Comparison of ENCODE assay signal across 10 cellular contexts in the genomic region with DNA sequence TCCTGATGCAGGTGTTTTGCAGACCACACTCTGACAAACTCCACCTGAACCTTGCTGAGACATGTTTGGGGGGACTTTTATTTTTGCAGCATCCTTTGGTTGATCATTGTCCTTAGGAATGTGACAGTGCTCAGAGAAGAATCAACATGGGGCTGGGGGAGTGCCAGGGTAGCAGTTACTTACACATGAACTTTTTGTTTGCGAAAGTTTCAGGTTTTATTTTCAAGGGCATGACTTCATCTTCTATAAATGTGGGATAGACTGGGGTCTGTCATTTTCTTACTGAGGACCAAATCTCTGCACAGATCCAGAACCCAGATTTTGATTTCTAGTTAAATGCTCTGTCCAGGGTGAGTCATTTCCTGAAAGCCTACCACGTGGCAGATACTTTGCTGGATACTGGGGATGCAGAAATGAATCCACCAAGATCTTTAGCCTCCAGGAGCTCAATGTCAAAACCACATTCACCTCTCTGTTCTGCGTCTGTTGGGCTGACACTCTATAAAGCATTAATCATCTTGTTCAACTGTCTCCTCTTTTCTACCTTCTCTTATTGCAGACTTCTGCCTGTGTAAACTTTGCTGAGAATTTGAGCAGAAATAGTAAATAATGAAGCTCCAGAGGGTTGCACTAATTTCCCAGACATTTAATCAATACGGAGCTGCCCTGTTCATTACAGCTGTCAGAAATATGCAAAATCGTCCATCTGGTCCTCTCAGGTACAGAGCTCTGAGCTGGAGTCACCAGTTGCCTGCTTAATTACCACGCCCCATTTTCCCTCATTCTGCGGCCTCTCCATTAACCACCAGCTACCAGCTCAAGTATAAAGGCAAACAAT.
DNase-seq lines count a peak whose midpoint lies in the region; ATAC-seq and TF ChIP-seq lines count a peak whose summit lies in the region.
"Had no signal": no experiment of that assay in that cellular context is flagged by ENCODE, and none has a peak within 500 bp of the region (broad histone marks: within the 10 kb centered on the region; RNA-seq: fewer than 3 reads in every experiment).

No MANE protein-coding gene starts in this region.

- H3K36me3 Mint-ChIP-seq in chondrocyte (ENCODE audit: low read depth), result no peaks in the 10 kb centered on the region
- H3K36me3 Mint-ChIP-seq in activated CD4-positive, alpha-beta T cell treated with anti-CD3 and anti-CD28 coated beads for 36 hours (ENCODE audit: low read depth), result no peaks in the 10 kb centered on the region
- H3K36me3 Mint-ChIP-seq: natural killer cell treated with Interleukin-12 subunit alpha and Interleukin-12 subunit beta and Interleukin-15 and Interleukin-18, amount 100 ng/mL, for 72 hours had no signal

- POLR2A ChIA-PET in activated CD4-positive, alpha-beta T cell treated with anti-CD3 and anti-CD28 coated beads for 36 hours (lab: Charles Lee), result no interaction called here

- H3K4me1 Mint-ChIP-seq in chondrocyte (ENCODE audit: low read depth), result peaks cover 16% of the 10 kb centered on the region
- H3K4me1 Mint-ChIP-seq in activated CD4-positive, alpha-beta T cell treated with anti-CD3 and anti-CD28 coated beads for 36 hours, result no peaks in the 10 kb centered on the region

- intact Hi-C loops in activated CD4-positive, alpha-beta T cell treated with anti-CD3 and anti-CD28 coated beads for 36 hours (cut with DNase I, micrococcal nuclease), result no loop called here

- peak overlapping the region; percentile 33 for H3K27ac Mint-ChIP-seq in chondrocyte (ENCODE audit: unreplicated experiment)
- no peak overlapping the region for H3K27ac Mint-ChIP-seq in activated CD4-positive, alpha-beta T cell treated with anti-CD3 and anti-CD28 coated beads for 36 hours
- H3K27ac Mint-ChIP-seq: natural killer cell treated with Interleukin-12 subunit alpha and Interleukin-12 subunit beta and Interleukin-15 and Interleukin-18, amount 100 ng/mL, for 72 hours had no signal

- no peaks in the 10 kb centered on the region for H3K27me3 Mint-ChIP-seq in chondrocyte (ENCODE audit: low read depth)
- peaks cover 6% of the 10 kb centered on the region for H3K27me3 Mint-ChIP-seq in activated CD4-positive, alpha-beta T cell treated with anti-CD3 and anti-CD28 coated beads for 36 hours

- DNase-seq in ELR (ENCODE audit: low read depth) (peak; percentile 50), NCI-H345 (lab: John Stamatoyannopoulos, UW) (peak; percentile 41), chondrocyte (ENCODE audit: low spot score) (no peak), myocyte (ENCODE audit: low read depth) (peak; percentile 24)
- no peak for DNase-seq in stimulated activated CD8-positive, alpha-beta memory T cell treated with anti-CD3 and anti-CD28 coated beads, Interleukin-4, amount 100 ng/mL, for 48 hours
- DNase-seq in activated CD4-positive, alpha-beta T cell treated with anti-CD3 and anti-CD28 coated beads for 36 hours, result no peak
- DNase-seq: stimulated activated CD4-positive, alpha-beta T cell treated with anti-CD3 and anti-CD28 coated beads, Interleukin-4, amount 100 ng/mL, for 24 hours had no signal

- H3K9me3 Mint-ChIP-seq in chondrocyte (ENCODE audit: low read depth), result no peaks in the 10 kb centered on the region
- H3K9me3 Mint-ChIP-seq in activated CD4-positive, alpha-beta T cell treated with anti-CD3 and anti-CD28 coated beads for 36 hours (ENCODE audit: low read depth), result no peaks in the 10 kb centered on the region
- H3K9me3 Mint-ChIP-seq: natural killer cell treated with Interleukin-12 subunit alpha and Interleukin-12 subunit beta and Interleukin-15 and Interleukin-18, amount 100 ng/mL, for 72 hours had no signal

- ATAC-seq in GM21723 (IDR thresholded peaks at IDR 0.05; ENCODE audit: unreplicated experiment), result no peak
- ATAC-seq in HG02642 (IDR thresholded peaks at IDR 0.05; ENCODE audit: poor library complexity, unreplicated experiment), result no peak
- no peak for ATAC-seq in activated CD4-positive, alpha-beta T cell treated with anti-CD3 and anti-CD28 coated beads for 36 hours
- ATAC-seq: natural killer cell treated with Interleukin-12 subunit alpha and Interleukin-12 subunit beta and Interleukin-15 and Interleukin-18, amount 100 ng/mL, for 72 hours had no signal

- TF ChIP-seq CTCF in chondrocyte (IDR thresholded peaks at IDR 0.05), result no peak

- CTCF ChIA-PET in activated CD4-positive, alpha-beta T cell treated with anti-CD3 and anti-CD28 coated beads for 36 hours (lab: Charles Lee), result no interaction called here

- no peak overlapping the region for H3K4me3 Mint-ChIP-seq in chondrocyte (ENCODE audit: unreplicated experiment)
- no peak overlapping the region for H3K4me3 Mint-ChIP-seq in activated CD4-positive, alpha-beta T cell treated with anti-CD3 and anti-CD28 coated beads for 36 hours
- H3K4me3 Mint-ChIP-seq: natural killer cell treated with Interleukin-12 subunit alpha and Interleukin-12 subunit beta and Interleukin-15 and Interleukin-18, amount 100 ng/mL, for 72 hours had no signal

Comparison
In these comparisons a context has a peak if more than half of its experiments do, and no peak if none do; other contexts are left out.
1. DNase-seq: peak in ELR (single experiment), NCI-H345 (single experiment) and myocyte (single experiment); none in chondrocyte (single experiment), stimulated activated CD8-positive, alpha-beta memory T cell treated with anti-CD3 and anti-CD28 coated beads, Interleukin-4, amount 100 ng/mL, for 48 hours (single experiment) and activated CD4-positive, alpha-beta T cell treated with anti-CD3 and anti-CD28 coated beads for 36 hours (single experiment).